Comparison of ENCODE assay signal across 17 cellular contexts in genomic region chr10:9239298-9239697, GRCh38.
DNase-seq lines count a peak whose midpoint lies in the region; ATAC-seq and TF ChIP-seq lines count a peak whose summit lies in the region.
"Had no signal": no experiment of that assay in that cellular context is flagged by ENCODE, and none has a peak within 500 bp of the region (broad histone marks: within the 10 kb centered on the region; RNA-seq: fewer than 3 reads in every experiment).

No MANE protein-coding gene starts in this region.

- DNase-seq in LoVo (ENCODE audit: low spot score) (peak; percentile 77), RPMI7951 (ENCODE audit: low read depth) (peak; percentile 22), fibroblast of the aortic adventitia (ENCODE audit: low read depth) (peak; percentile 19), ureter (ENCODE audit: low spot score) (peak; percentile 52), middle frontal gyrus (ENCODE audit: extremely low spot score, low spot score) (no peak), NCI-H2107 treated with DMSO at 0.1 percent for 48 hours (lab: John Stamatoyannopoulos, UW; ENCODE audit: unreplicated experiment) (no peak)
- DNase-seq in effector CD4-positive, alpha-beta T cell = no peak
- DNase-seq: CD4-positive, alpha-beta T cell; GOT3; IMR-90; Karpas-422; NCI-H1105; NCI-H187; PC-3 had no signal

- no peak for ATAC-seq in GM19351 (IDR thresholded peaks at IDR 0.05; ENCODE audit: unreplicated experiment)
- ATAC-seq: GM12878, PC-3 had no signal

- TF ChIP-seq CTCF in fibroblast of the aortic adventitia (IDR thresholded peaks at IDR 0.05; ENCODE audit: insufficient read depth, low read length) = no peak

- H3K4me3 ChIP-seq in fibroblast of the aortic adventitia (ENCODE audit: low read depth, low read length) = no peak overlapping the region
- H3K4me3 ChIP-seq: GM12878, SJSA1 had no signal

Comparison
In these comparisons a context has a peak if more than half of its experiments do, and no peak if none do; other contexts are left out.
1. DNase-seq: peak in LoVo (single experiment), RPMI7951 (single experiment), fibroblast of the aortic adventitia (single experiment) and ureter (single experiment); none in effector CD4-positive, alpha-beta T cell (single experiment), middle frontal gyrus (single experiment) and NCI-H2107 treated with DMSO at 0.1 percent for 48 hours (single experiment).